Comparison of ENCODE assay signal across 11 cellular contexts in the genomic region with DNA sequence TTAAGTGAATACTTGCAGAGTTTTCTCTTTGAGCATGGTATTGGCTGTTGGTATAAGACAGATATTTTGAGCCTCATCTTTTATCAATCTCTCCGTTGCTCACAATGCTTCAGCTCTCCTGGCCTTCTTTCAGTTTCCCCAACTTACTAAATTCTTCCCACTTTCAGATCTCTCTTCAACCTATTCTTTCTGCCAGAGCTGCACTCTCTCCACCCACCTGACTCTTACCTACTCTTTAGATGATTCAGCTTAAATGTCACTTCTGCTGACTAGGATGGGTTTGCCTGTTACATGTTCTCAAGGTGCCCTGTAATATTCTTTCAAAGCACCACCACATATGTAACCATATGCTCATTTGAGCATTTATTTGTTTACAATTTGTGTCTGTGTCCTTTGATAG. TPM values are rescaled to one million over a fixed set of nuclear protein-coding genes. Genes with fewer than 3 reads are reported as not detected.
DNase-seq lines count a peak whose midpoint lies in the region; ATAC-seq and TF ChIP-seq lines count a peak whose summit lies in the region.
"Had no signal": no experiment of that assay in that cellular context is flagged by ENCODE, and none has a peak within 500 bp of the region (broad histone marks: within the 10 kb centered on the region; RNA-seq: fewer than 3 reads in every experiment).

No MANE protein-coding gene starts in this region.

- CTCF ChIA-PET in activated CD4-positive, alpha-beta memory T cell treated with anti-CD3 and anti-CD28 coated beads, Interleukin-2, amount 10 ng/mL, durations not matched to agents 7 days and 5 days (lab: Charles Lee): interaction anchor here (1.4 to 2.5 kb wide), 5 partner anchors 14 to 43 kb away, joined by 3 to 9 read pairs (median 5); a partner anchor contains a TSS

- no peaks in the 10 kb centered on the region for H3K9me3 Mint-ChIP-seq in T-helper 2 cell treated with Interferon-gamma antibody and Interleukin-4, amounts not matched to agents 5 μg/mL and 100 μg/mL, for 36 hours
- H3K9me3 Mint-ChIP-seq in activated CD4-positive, alpha-beta memory T cell treated with anti-CD3 and anti-CD28 coated beads, Interleukin-2, amount 10 ng/mL, durations not matched to agents 7 days and 5 days: no peaks in the 10 kb centered on the region
- no peaks in the 10 kb centered on the region for H3K9me3 Mint-ChIP-seq in neural crest cell
- H3K9me3 Mint-ChIP-seq: memory B cell had no signal

- H3K27ac Mint-ChIP-seq in T-helper 2 cell treated with Interferon-gamma antibody and Interleukin-4, amounts not matched to agents 5 μg/mL and 100 μg/mL, for 36 hours: peak overlapping the region; percentile 6
- H3K27ac Mint-ChIP-seq in activated CD4-positive, alpha-beta memory T cell treated with anti-CD3 and anti-CD28 coated beads, Interleukin-2, amount 10 ng/mL, durations not matched to agents 7 days and 5 days: no peak overlapping the region
- H3K27ac Mint-ChIP-seq in neural crest cell (ENCODE audit: unreplicated experiment): no peak overlapping the region

- H3K36me3 Mint-ChIP-seq in T-helper 2 cell treated with Interferon-gamma antibody and Interleukin-4, amounts not matched to agents 5 μg/mL and 100 μg/mL, for 36 hours (ENCODE audit: low read depth): peaks cover 20% of the 10 kb centered on the region
- H3K36me3 Mint-ChIP-seq in activated CD4-positive, alpha-beta memory T cell treated with anti-CD3 and anti-CD28 coated beads, Interleukin-2, amount 10 ng/mL, durations not matched to agents 7 days and 5 days (ENCODE audit: low read depth): peaks cover 28% of the 10 kb centered on the region
- H3K36me3 Mint-ChIP-seq in neural crest cell (ENCODE audit: low read depth): peaks cover 7% of the 10 kb centered on the region

- no peaks in the 10 kb centered on the region for H3K27me3 Mint-ChIP-seq in T-helper 2 cell treated with Interferon-gamma antibody and Interleukin-4, amounts not matched to agents 5 μg/mL and 100 μg/mL, for 36 hours (ENCODE audit: low read depth)
- no peaks in the 10 kb centered on the region for H3K27me3 Mint-ChIP-seq in activated CD4-positive, alpha-beta memory T cell treated with anti-CD3 and anti-CD28 coated beads, Interleukin-2, amount 10 ng/mL, durations not matched to agents 7 days and 5 days
- H3K27me3 Mint-ChIP-seq in neural crest cell (ENCODE audit: low read depth): no peaks in the 10 kb centered on the region
- H3K27me3 Mint-ChIP-seq: memory B cell had no signal

- H3K4me3 Mint-ChIP-seq in T-helper 2 cell treated with Interferon-gamma antibody and Interleukin-4, amounts not matched to agents 5 μg/mL and 100 μg/mL, for 36 hours: peak overlapping the region; percentile 91
- peak overlapping the region; percentile 89 for H3K4me3 Mint-ChIP-seq in activated CD4-positive, alpha-beta memory T cell treated with anti-CD3 and anti-CD28 coated beads, Interleukin-2, amount 10 ng/mL, durations not matched to agents 7 days and 5 days
- peak overlapping the region; percentile 100 for H3K4me3 Mint-ChIP-seq in neural crest cell

- ATAC-seq in GM21423 (IDR thresholded peaks at IDR 0.05; ENCODE audit: unreplicated experiment) (no peak), GM21825 (IDR thresholded peaks at IDR 0.05; ENCODE audit: unreplicated experiment) (no peak)
- ATAC-seq: sciatic nerve had no signal

- TF ChIP-seq CTCF in neural crest cell (conservative IDR thresholded peaks at IDR 0.05): no peak

- DNase-seq in T-helper 2 cell treated with Interferon-gamma antibody and Interleukin-4, amounts not matched to agents 5 μg/mL and 100 μg/mL, for 36 hours (ENCODE audit: low spot score): no peak
- DNase-seq in T-helper 2 cell (no peak), neural crest cell (ENCODE audit: low read depth, low spot score) (no peak)
- DNase-seq in activated CD4-positive, alpha-beta memory T cell treated with anti-CD3 and anti-CD28 coated beads, Interleukin-2, amount 10 ng/mL, durations not matched to agents 7 days and 5 days: no peak
- DNase-seq: adrenal gland; NCI-H1092; NK-92 treated with Interleukin-12 subunit alpha and Interleukin-12 subunit beta, amount 100 ng/mL, for 24 hours had no signal

- H3K4me1 Mint-ChIP-seq in T-helper 2 cell treated with Interferon-gamma antibody and Interleukin-4, amounts not matched to agents 5 μg/mL and 100 μg/mL, for 36 hours (ENCODE audit: low read depth): peaks cover 26% of the 10 kb centered on the region
- H3K4me1 Mint-ChIP-seq in activated CD4-positive, alpha-beta memory T cell treated with anti-CD3 and anti-CD28 coated beads, Interleukin-2, amount 10 ng/mL, durations not matched to agents 7 days and 5 days: peaks cover 49% of the 10 kb centered on the region
- H3K4me1 Mint-ChIP-seq in neural crest cell: peaks cover 44% of the 10 kb centered on the region

- POLR2A ChIA-PET in activated CD4-positive, alpha-beta memory T cell treated with anti-CD3 and anti-CD28 coated beads, Interleukin-2, amount 10 ng/mL, durations not matched to agents 7 days and 5 days (lab: Charles Lee): interaction anchor here (1.0 to 3.5 kb wide), 8 partner anchors 10 to 111 kb away, joined by 3 to 18 read pairs (median 5); a partner anchor contains a TSS

RNA-seq across cellular contexts. Expression of a gene that starts 1.6 kb away (rescaled TPM):
- 10 to 100 TPM; 49.3 to 49.8 TPM for total RNA-seq in activated CD4-positive, alpha-beta memory T cell treated with anti-CD3 and anti-CD28 coated beads, Interleukin-2, amount 10 ng/mL, durations not matched to agents 7 days and 5 days
- 40.3 and 41.8 TPM in 2 replicates for total RNA-seq in neural crest cell

RNA-seq across cellular contexts. Expression of a gene that starts 1.8 kb away (rescaled TPM):
- 10 to 100 TPM; 33.9 to 35.7 TPM for total RNA-seq in activated CD4-positive, alpha-beta memory T cell treated with anti-CD3 and anti-CD28 coated beads, Interleukin-2, amount 10 ng/mL, durations not matched to agents 7 days and 5 days
- 58.1 and 58.2 TPM in 2 replicates for total RNA-seq in neural crest cell

RNA-seq across cellular contexts. Expression of a gene that starts 18.2 kb away (rescaled TPM):
- 100 to 1,000 TPM; 509 to 514 TPM for total RNA-seq in activated CD4-positive, alpha-beta memory T cell treated with anti-CD3 and anti-CD28 coated beads, Interleukin-2, amount 10 ng/mL, durations not matched to agents 7 days and 5 days
- total RNA-seq in neural crest cell: 313 and 337 TPM in 2 replicates

RNA-seq across cellular contexts. Expression of a gene that starts 43.1 kb away (rescaled TPM):
- 10 to 100 TPM; 16.2 to 18.1 TPM for total RNA-seq in activated CD4-positive, alpha-beta memory T cell treated with anti-CD3 and anti-CD28 coated beads, Interleukin-2, amount 10 ng/mL, durations not matched to agents 7 days and 5 days
- 42.1 and 42.6 TPM in 2 replicates for total RNA-seq in neural crest cell

RNA-seq across cellular contexts. Expression of a gene that starts 54.0 kb away (rescaled TPM):
- total RNA-seq in activated CD4-positive, alpha-beta memory T cell treated with anti-CD3 and anti-CD28 coated beads, Interleukin-2, amount 10 ng/mL, durations not matched to agents 7 days and 5 days: 10 to 100 TPM; 60.6 to 66.3 TPM
- 86.4 and 88.7 TPM in 2 replicates for total RNA-seq in neural crest cell
